Comparison of ENCODE assay signal across 1 cellular context in the genomic region with DNA sequence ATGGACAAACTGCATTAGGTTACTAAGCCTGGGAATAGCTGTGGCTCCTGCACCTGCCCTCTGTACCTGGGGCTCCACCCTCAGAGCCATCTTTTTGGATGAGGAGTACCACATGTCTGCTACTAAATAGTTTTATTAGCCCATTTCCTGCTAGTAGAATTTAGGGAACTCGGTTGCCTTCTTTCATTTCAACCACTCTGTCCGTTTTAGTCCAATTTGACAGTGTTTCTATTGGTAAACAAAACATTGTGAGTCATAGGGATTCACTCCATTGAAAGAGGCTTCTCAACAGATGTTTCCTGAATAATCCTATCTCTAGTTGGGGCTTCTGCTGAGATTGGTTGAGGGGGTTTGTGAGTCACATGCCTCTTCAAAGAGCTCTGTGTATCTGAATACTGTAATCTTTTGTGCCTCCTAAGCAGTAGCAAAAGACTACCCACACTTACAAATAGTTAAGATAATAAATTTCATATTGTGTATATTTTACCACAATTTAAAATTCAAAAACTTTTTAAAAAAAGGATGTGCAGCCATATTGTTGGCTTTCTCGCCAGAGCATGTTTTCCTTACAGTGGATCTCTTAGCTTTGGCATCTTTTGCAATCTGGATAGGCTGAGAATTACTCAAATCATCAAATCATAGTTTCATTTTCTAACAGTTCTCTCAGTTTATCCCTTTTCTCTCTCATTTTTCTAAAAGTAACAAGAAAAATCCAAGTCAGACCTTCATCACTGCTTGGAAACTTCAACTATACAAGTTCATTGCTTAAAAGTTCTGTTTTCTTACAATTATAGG.
TF ChIP-seq lines count a peak whose summit lies in the region.

No MANE protein-coding gene starts in this region.

TF ChIP-seq in A549, 52 proteins besides CTCF, POLR2A, EP300 and RAD21 (continued from another document):
- TF ChIP-seq, protein P1, sequence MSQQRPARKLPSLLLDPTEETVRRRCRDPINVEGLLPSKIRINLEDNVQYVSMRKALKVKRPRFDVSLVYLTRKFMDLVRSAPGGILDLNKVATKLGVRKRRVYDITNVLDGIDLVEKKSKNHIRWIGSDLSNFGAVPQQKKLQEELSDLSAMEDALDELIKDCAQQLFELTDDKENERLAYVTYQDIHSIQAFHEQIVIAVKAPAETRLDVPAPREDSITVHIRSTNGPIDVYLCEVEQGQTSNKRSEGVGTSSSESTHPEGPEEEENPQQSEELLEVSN (IDR thresholded peaks at IDR 0.05; ENCODE audit: borderline replicate concordance, low read depth) = no peak
- TF ChIP-seq NR3C1 (IDR thresholded peaks at IDR 0.05) (no peak), KDM5A (IDR thresholded peaks at IDR 0.05) (no peak), FOXS1 (CRISPR knock-in tag; IDR thresholded peaks at IDR 0.05) (no peak), ZSCAN20 (CRISPR knock-in tag; IDR thresholded peaks at IDR 0.05) (no peak), MAFK (IDR thresholded peaks at IDR 0.05; ENCODE audit: partially characterized antibody) (no peak), RFX5 (IDR thresholded peaks at IDR 0.05) (no peak), BHLHE40 (IDR thresholded peaks at IDR 0.05; ENCODE audit: low read depth, low read length) (no peak), EHMT2 (IDR thresholded peaks at IDR 0.05; ENCODE audit: low read depth) (no peak), CHD4 (IDR thresholded peaks at IDR 0.05; ENCODE audit: borderline replicate concordance) (no peak), MYC (IDR thresholded peaks at IDR 0.05; ENCODE audit: borderline replicate concordance, low read length) (no peak), HOXB13 (CRISPR knock-in tag; IDR thresholded peaks at IDR 0.05; ENCODE audit: low read depth) (0 out of 2 replicates have a peak, but pooled peaks have one; percentile 46), HDAC2 (IDR thresholded peaks at IDR 0.05) (no peak), CEBPB (IDR thresholded peaks at IDR 0.05) (no peak), CHD2 (IDR thresholded peaks at IDR 0.05; ENCODE audit: low read length, partially characterized antibody) (no peak), ZC3H11A (IDR thresholded peaks at IDR 0.05) (no peak), CBX8 (IDR thresholded peaks at IDR 0.05) (no peak), ESRRA (IDR thresholded peaks at IDR 0.05; ENCODE audit: borderline replicate concordance, low read length) (no peak), CBX2 (IDR thresholded peaks at IDR 0.05; ENCODE audit: borderline replicate concordance, low read depth) (no peak), RNF2 (IDR thresholded peaks at IDR 0.05; ENCODE audit: borderline replicate concordance, low read depth) (no peak), TFCP2L1 (CRISPR knock-in tag; IDR thresholded peaks at IDR 0.05) (no peak), ZNF302 (CRISPR knock-in tag; IDR thresholded peaks at IDR 0.05) (peak; percentile 64; the same call in 1 of the 2 replicates), ZFP36 (IDR thresholded peaks at IDR 0.05; ENCODE audit: borderline replicate concordance, partially characterized antibody) (no peak), FOSB (CRISPR knock-in tag; IDR thresholded peaks at IDR 0.05) (no peak), NPAS2 (CRISPR knock-in tag; IDR thresholded peaks at IDR 0.05; ENCODE audit: borderline replicate concordance) (no peak), SREBF2 (IDR thresholded peaks at IDR 0.05) (no peak), TP53 (CRISPR knock-in tag; IDR thresholded peaks at IDR 0.05) (no peak), EHF (CRISPR knock-in tag; IDR thresholded peaks at IDR 0.05) (peak; percentile 76; the same call in 1 of the 2 replicates), POLR2AphosphoS2 (conservative IDR thresholded peaks at IDR 0.05; ENCODE audit: low read length) (no peak), HOXB5 (CRISPR knock-in tag; IDR thresholded peaks at IDR 0.05) (no peak), RARB (CRISPR knock-in tag; IDR thresholded peaks at IDR 0.05) (no peak), HOXA7 (CRISPR knock-in tag; IDR thresholded peaks at IDR 0.05) (no peak), KDM1A (IDR thresholded peaks at IDR 0.05; ENCODE audit: low read depth) (no peak), HEYL (CRISPR knock-in tag; IDR thresholded peaks at IDR 0.05) (no peak)
- TF ChIP-seq, protein P2, sequence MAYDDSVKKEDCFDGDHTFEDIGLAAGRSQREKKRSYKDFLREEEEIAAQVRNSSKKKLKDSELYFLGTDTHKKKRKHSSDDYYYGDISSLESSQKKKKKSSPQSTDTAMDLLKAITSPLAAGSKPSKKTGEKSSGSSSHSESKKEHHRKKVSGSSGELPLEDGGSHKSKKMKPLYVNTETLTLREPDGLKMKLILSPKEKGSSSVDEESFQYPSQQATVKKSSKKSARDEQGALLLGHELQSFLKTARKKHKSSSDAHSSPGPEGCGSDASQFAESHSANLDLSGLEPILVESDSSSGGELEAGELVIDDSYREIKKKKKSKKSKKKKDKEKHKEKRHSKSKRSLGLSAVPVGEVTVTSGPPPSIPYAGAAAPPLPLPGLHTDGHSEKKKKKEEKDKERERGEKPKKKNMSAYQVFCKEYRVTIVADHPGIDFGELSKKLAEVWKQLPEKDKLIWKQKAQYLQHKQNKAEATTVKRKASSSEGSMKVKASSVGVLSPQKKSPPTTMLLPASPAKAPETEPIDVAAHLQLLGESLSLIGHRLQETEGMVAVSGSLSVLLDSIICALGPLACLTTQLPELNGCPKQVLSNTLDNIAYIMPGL (CRISPR knock-in tag; IDR thresholded peaks at IDR 0.05; ENCODE audit: borderline replicate concordance) = no peak
- TF ChIP-seq, protein P3, sequence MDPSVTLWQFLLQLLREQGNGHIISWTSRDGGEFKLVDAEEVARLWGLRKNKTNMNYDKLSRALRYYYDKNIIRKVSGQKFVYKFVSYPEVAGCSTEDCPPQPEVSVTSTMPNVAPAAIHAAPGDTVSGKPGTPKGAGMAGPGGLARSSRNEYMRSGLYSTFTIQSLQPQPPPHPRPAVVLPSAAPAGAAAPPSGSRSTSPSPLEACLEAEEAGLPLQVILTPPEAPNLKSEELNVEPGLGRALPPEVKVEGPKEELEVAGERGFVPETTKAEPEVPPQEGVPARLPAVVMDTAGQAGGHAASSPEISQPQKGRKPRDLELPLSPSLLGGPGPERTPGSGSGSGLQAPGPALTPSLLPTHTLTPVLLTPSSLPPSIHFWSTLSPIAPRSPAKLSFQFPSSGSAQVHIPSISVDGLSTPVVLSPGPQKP (IDR thresholded peaks at IDR 0.05; ENCODE audit: low read depth, low read length) = no peak
- TF ChIP-seq, protein P4, sequence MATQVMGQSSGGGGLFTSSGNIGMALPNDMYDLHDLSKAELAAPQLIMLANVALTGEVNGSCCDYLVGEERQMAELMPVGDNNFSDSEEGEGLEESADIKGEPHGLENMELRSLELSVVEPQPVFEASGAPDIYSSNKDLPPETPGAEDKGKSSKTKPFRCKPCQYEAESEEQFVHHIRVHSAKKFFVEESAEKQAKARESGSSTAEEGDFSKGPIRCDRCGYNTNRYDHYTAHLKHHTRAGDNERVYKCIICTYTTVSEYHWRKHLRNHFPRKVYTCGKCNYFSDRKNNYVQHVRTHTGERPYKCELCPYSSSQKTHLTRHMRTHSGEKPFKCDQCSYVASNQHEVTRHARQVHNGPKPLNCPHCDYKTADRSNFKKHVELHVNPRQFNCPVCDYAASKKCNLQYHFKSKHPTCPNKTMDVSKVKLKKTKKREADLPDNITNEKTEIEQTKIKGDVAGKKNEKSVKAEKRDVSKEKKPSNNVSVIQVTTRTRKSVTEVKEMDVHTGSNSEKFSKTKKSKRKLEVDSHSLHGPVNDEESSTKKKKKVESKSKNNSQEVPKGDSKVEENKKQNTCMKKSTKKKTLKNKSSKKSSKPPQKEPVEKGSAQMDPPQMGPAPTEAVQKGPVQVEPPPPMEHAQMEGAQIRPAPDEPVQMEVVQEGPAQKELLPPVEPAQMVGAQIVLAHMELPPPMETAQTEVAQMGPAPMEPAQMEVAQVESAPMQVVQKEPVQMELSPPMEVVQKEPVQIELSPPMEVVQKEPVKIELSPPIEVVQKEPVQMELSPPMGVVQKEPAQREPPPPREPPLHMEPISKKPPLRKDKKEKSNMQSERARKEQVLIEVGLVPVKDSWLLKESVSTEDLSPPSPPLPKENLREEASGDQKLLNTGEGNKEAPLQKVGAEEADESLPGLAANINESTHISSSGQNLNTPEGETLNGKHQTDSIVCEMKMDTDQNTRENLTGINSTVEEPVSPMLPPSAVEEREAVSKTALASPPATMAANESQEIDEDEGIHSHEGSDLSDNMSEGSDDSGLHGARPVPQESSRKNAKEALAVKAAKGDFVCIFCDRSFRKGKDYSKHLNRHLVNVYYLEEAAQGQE (IDR thresholded peaks at IDR 0.05) = no peak
- TF ChIP-seq, protein P5, sequence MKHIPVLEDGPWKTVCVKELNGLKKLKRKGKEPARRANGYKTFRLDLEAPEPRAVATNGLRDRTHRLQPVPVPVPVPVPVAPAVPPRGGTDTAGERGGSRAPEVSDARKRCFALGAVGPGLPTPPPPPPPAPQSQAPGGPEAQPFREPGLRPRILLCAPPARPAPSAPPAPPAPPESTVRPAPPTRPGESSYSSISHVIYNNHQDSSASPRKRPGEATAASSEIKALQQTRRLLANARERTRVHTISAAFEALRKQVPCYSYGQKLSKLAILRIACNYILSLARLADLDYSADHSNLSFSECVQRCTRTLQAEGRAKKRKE (CRISPR knock-in tag; IDR thresholded peaks at IDR 0.05; ENCODE audit: low read depth) = 0 out of 2 replicates have a peak, but pooled peaks have one; percentile 51
- TF ChIP-seq, protein P6, sequence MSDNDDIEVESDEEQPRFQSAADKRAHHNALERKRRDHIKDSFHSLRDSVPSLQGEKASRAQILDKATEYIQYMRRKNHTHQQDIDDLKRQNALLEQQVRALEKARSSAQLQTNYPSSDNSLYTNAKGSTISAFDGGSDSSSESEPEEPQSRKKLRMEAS (IDR thresholded peaks at IDR 0.05) = peak; percentile 37; the same call in 1 of the 2 replicates
- TF ChIP-seq, protein P7, sequence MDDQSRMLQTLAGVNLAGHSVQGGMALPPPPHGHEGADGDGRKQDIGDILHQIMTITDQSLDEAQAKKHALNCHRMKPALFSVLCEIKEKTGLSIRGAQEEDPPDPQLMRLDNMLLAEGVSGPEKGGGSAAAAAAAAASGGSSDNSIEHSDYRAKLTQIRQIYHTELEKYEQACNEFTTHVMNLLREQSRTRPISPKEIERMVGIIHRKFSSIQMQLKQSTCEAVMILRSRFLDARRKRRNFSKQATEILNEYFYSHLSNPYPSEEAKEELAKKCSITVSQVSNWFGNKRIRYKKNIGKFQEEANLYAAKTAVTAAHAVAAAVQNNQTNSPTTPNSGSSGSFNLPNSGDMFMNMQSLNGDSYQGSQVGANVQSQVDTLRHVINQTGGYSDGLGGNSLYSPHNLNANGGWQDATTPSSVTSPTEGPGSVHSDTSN (IDR thresholded peaks at IDR 0.05) = no peak
- TF ChIP-seq, protein P8, sequence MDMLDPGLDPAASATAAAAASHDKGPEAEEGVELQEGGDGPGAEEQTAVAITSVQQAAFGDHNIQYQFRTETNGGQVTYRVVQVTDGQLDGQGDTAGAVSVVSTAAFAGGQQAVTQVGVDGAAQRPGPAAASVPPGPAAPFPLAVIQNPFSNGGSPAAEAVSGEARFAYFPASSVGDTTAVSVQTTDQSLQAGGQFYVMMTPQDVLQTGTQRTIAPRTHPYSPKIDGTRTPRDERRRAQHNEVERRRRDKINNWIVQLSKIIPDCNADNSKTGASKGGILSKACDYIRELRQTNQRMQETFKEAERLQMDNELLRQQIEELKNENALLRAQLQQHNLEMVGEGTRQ (IDR thresholded peaks at IDR 0.05) = no peak
- TF ChIP-seq, protein P9, sequence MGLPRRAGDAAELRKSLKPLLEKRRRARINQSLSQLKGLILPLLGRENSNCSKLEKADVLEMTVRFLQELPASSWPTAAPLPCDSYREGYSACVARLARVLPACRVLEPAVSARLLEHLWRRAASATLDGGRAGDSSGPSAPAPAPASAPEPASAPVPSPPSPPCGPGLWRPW (IDR thresholded peaks at IDR 0.05) = no peak
- TF ChIP-seq, protein P10, sequence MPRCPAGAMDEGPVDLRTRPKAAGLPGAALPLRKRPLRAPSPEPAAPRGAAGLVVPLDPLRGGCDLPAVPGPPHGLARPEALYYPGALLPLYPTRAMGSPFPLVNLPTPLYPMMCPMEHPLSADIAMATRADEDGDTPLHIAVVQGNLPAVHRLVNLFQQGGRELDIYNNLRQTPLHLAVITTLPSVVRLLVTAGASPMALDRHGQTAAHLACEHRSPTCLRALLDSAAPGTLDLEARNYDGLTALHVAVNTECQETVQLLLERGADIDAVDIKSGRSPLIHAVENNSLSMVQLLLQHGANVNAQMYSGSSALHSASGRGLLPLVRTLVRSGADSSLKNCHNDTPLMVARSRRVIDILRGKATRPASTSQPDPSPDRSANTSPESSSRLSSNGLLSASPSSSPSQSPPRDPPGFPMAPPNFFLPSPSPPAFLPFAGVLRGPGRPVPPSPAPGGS (IDR thresholded peaks at IDR 0.05) = no peak
